1 cellular context compared by ENCODE assay signal in genomic region chr3:98185180-98185579, GRCh38.
A peak's percentile ranks its signal among the peaks of the same experiment; 100 is the strongest.
TF ChIP-seq lines count a peak whose summit lies in the region.

No MANE protein-coding gene starts in this region.

TF ChIP-seq in GM12878, 131 proteins besides CTCF, POLR2A, EP300 and RAD21:
- TF ChIP-seq SMC3 (IDR thresholded peaks at IDR 0.05; ENCODE audit: borderline replicate concordance, low read length) (peak; percentile 29; the same call in 1 of the 2 replicates), CBFB (IDR thresholded peaks at IDR 0.05; ENCODE audit: low read depth) (no peak), CBX5 (IDR thresholded peaks at IDR 0.05; ENCODE audit: low read depth) (no peak)
